In the genomic region with DNA sequence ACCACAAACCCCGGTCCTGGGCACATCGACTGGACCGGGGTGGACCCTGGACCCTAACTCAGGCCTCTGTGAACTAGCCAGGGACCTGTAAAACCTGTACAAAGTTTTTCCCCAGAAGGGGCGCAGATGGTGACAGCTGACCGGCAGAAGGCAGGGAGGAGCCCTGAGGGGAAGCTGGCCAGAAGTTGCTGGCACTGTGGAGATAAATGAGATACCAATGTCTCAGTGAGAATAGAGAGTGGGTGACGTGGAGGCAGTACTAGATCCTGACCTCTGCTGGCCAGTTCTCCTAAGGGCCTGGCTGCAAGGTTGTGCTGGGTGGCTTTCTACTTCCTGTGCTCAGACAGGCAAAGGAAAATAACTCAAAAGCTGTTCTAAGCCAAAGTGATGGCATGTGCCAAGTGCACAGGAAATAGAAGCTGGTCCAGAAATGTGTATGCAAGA, we compare ENCODE assay signal across 8 cellular contexts. TPM values are rescaled to one million over a fixed set of nuclear protein-coding genes. Genes with fewer than 3 reads are reported as not detected.
DNase-seq lines count a peak whose midpoint lies in the region; ATAC-seq and TF ChIP-seq lines count a peak whose summit lies in the region.

No MANE protein-coding gene starts in this region.

- peaks cover 0 to 5% of the 10 kb centered on the region in 2 donors for H3K27me3 Mint-ChIP-seq in natural killer cell treated with Interleukin-12 subunit alpha and Interleukin-12 subunit beta and Interleukin-15 and Interleukin-18, amount 100 ng/mL, for 72 hours

- peaks cover 15 to 32% of the 10 kb centered on the region in 2 donors for H3K4me1 Mint-ChIP-seq in natural killer cell treated with Interleukin-12 subunit alpha and Interleukin-12 subunit beta and Interleukin-15 and Interleukin-18, amount 100 ng/mL, for 72 hours (ENCODE audit: low read depth in 2 of 2)

- ATAC-seq in natural killer cell treated with Interleukin-12 subunit alpha and Interleukin-12 subunit beta and Interleukin-15 and Interleukin-18, amount 100 ng/mL, for 72 hours = peak; percentile 29 to 58

- no peaks in the 10 kb centered on the region for H3K36me3 Mint-ChIP-seq in natural killer cell treated with Interleukin-12 subunit alpha and Interleukin-12 subunit beta and Interleukin-15 and Interleukin-18, amount 100 ng/mL, for 72 hours

- no peak overlapping the region for H3K4me3 ChIP-seq in cardiac fibroblast (replicated peaks in 1 of 2; ENCODE audit: low read depth in 2 of 2, low read length in 2 of 2)

- no peak overlapping the region for H3K4me3 Mint-ChIP-seq in natural killer cell treated with Interleukin-12 subunit alpha and Interleukin-12 subunit beta and Interleukin-15 and Interleukin-18, amount 100 ng/mL, for 72 hours

- peak; percentile 45 for DNase-seq in Daoy (ENCODE audit: low read depth)
- peak; percentile 49 for DNase-seq in H4 (ENCODE audit: low spot score)
- peak; percentile 45 for DNase-seq in NOMO-1 treated with DMSO at 0.1 percent for 48 hours (lab: John Stamatoyannopoulos, UW; ENCODE audit: unreplicated experiment)
- DNase-seq in cardiac fibroblast (ENCODE audit: low read depth in 2 of 2) = peak; percentile 57 to 69
- no peak for DNase-seq in natural killer cell treated with Interleukin-12 subunit alpha and Interleukin-12 subunit beta and Interleukin-15 and Interleukin-18, amount 100 ng/mL, for 72 hours (ENCODE audit: low spot score)
- no peak for DNase-seq in dedifferentiated amniotic fluid mesenchymal stem cell (ENCODE audit: extremely low spot score)
- no peak for DNase-seq in NCI-H2227 treated with DMSO at 0.1 percent for 48 hours (lab: John Stamatoyannopoulos, UW)
- no peak for DNase-seq in NCI-H2227 (lab: John Stamatoyannopoulos, UW; ENCODE audit: unreplicated experiment)

- H3K9me3 Mint-ChIP-seq in natural killer cell treated with Interleukin-12 subunit alpha and Interleukin-12 subunit beta and Interleukin-15 and Interleukin-18, amount 100 ng/mL, for 72 hours = no peaks in the 10 kb centered on the region

- peak overlapping the region; percentile 22 to 51 for H3K27ac Mint-ChIP-seq in natural killer cell treated with Interleukin-12 subunit alpha and Interleukin-12 subunit beta and Interleukin-15 and Interleukin-18, amount 100 ng/mL, for 72 hours

- TF ChIP-seq CTCF in cardiac fibroblast (IDR thresholded peaks at IDR 0.05; ENCODE audit: low read depth, low read length) = peak; percentile 60

RNA-seq across cellular contexts. Expression of a gene that starts 10.6 kb away (rescaled TPM):
- total RNA-seq in Daoy (2014; rRNA removed; shearing (Covaris generic)) = 19.9 and 21.0 TPM in 2 replicates
- 16.2 and 16.4 TPM in 2 replicates for total RNA-seq in H4 (2014; rRNA removed; shearing (Covaris generic))
- total RNA-seq in natural killer cell treated with Interleukin-12 subunit alpha and Interleukin-12 subunit beta and Interleukin-15 and Interleukin-18, amount 100 ng/mL, for 72 hours = 10 to 100 TPM; 56.5 to 76.6 TPM

RNA-seq across cellular contexts. Expression of a gene that starts 35.2 kb away (rescaled TPM):
- 22.6 and 27.0 TPM in 2 replicates for total RNA-seq in Daoy (2014; rRNA removed; shearing (Covaris generic))
- 14.2 and 18.4 TPM in 2 replicates for total RNA-seq in H4 (2014; rRNA removed; shearing (Covaris generic))
- 1 to 10 TPM; 6.4 to 9.7 TPM for total RNA-seq in natural killer cell treated with Interleukin-12 subunit alpha and Interleukin-12 subunit beta and Interleukin-15 and Interleukin-18, amount 100 ng/mL, for 72 hours

Comparison
In these comparisons a context has a peak if more than half of its experiments do, and no peak if none do; other contexts are left out.
1. DNase-seq: peak in Daoy (single experiment), H4 (single experiment), NOMO-1 treated with DMSO at 0.1 percent for 48 hours (single experiment) and cardiac fibroblast (2 of 2); none in natural killer cell treated with Interleukin-12 subunit alpha and Interleukin-12 subunit beta and Interleukin-15 and Interleukin-18, amount 100 ng/mL, for 72 hours (single experiment), dedifferentiated amniotic fluid mesenchymal stem cell (single experiment), NCI-H2227 treated with DMSO at 0.1 percent for 48 hours (single experiment) and NCI-H2227 (single experiment).